15 cellular contexts compared by ENCODE assay signal in the genomic region with DNA sequence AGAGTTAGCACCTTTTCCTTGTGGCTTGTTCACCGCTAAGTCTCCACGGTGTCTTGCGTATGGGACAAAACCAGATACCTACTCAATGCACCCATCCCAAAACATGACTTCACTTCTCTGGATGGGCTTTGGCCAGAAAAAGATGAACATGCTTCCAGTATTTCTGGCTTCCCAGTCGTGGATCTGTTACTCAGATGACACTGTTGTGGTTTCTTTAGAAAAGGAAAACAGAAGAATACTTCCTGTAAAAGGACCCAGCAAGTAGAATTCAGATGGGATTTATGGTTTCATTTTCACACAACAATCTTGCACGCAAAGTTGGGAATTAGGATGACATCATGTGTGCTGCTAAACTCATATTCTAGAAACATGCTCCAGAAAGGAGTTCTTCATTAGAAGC.
DNase-seq lines count a peak whose midpoint lies in the region; ATAC-seq, FAIRE-seq and TF ChIP-seq lines count a peak whose summit lies in the region.
"Had no signal": no experiment of that assay in that cellular context is flagged by ENCODE, and none has a peak within 500 bp of the region (broad histone marks: within the 10 kb centered on the region; RNA-seq: fewer than 3 reads in every experiment).

No MANE protein-coding gene starts in this region.

- H3K36me3 Mint-ChIP-seq in brain (no peaks in the 10 kb centered on the region), endothelial cell (ENCODE audit: low read depth, unreplicated experiment) (no peaks in the 10 kb centered on the region)

- no peak overlapping the region for H2AFZ ChIP-seq in HepG2 (ENCODE audit: low read length)
- no peak overlapping the region for H2AFZ ChIP-seq in hepatocyte

- TF ChIP-seq CTCF in HepG2 (CRISPR knock-in tag; IDR thresholded peaks at IDR 0.05) (no peak), right lobe of liver (IDR thresholded peaks at IDR 0.05) (no peak), brain (conservative IDR thresholded peaks at IDR 0.05) (no peak), hepatocyte (IDR thresholded peaks at IDR 0.05; ENCODE audit: poor library complexity) (no peak), endothelial cell (IDR thresholded peaks at IDR 0.05; ENCODE audit: unreplicated experiment) (no peak), spleen (IDR thresholded peaks at IDR 0.05 in 8 of 11, conservative IDR thresholded peaks at IDR 0.05 in 3 of 11) (no peak)

- H3K4me3 ChIP-seq in HepG2 (replicated peaks in 1 of 3; ENCODE audit: insufficient read depth in 1 of 3, low read depth in 2 of 3, low read length in 3 of 3), result no peak overlapping the region
- H3K4me3 ChIP-seq in right lobe of liver, result no peak overlapping the region
- H3K4me3 ChIP-seq in hepatocyte, result no peak overlapping the region
- H3K4me3 ChIP-seq in spleen, result no peak overlapping the region
- H3K4me3 ChIP-seq: A549, ascending aorta had no signal

- TF ChIP-seq POLR2A in HepG2 (IDR thresholded peaks at IDR 0.05; ENCODE audit: insufficient read depth in 1 of 2, low read depth in 2 of 2, low read length in 2 of 2) (no peak), right lobe of liver (IDR thresholded peaks at IDR 0.05) (no peak), spleen (IDR thresholded peaks at IDR 0.05) (no peak)

- TF ChIP-seq EP300 in HepG2 (IDR thresholded peaks at IDR 0.05; ENCODE audit: low read depth in 2 of 2, low read length in 2 of 2) (no peak), HepG2 (CRISPR knock-in tag; IDR thresholded peaks at IDR 0.05; ENCODE audit: borderline replicate concordance) (no peak)

- intact Hi-C loops in HepG2 (cut with micrococcal nuclease; ENCODE audit: unreplicated experiment) (no loop called here), right lobe of liver (cut with DNase I) (no loop called here), spleen (cut with DNase I; ENCODE audit: low total_unique reads) (no loop called here)

- H4K20me1 ChIP-seq in HepG2 (ENCODE audit: insufficient read depth, low read length) (no peaks in the 10 kb centered on the region), hepatocyte (ENCODE audit: insufficient read depth, poor library complexity, severe bottlenecking) (no peaks in the 10 kb centered on the region)

- H3K4me1 ChIP-seq in HepG2 (ENCODE audit: insufficient read depth, low read length), result peaks cover 7% of the 10 kb centered on the region; the same call in 1 of the 2 replicates
- no peaks in the 10 kb centered on the region for H3K4me1 ChIP-seq in right lobe of liver
- peaks cover 3% of the 10 kb centered on the region for H3K4me1 ChIP-seq in hepatocyte (ENCODE audit: insufficient read depth)
- no peaks in the 10 kb centered on the region for H3K4me1 ChIP-seq in spleen
- H3K4me1 ChIP-seq: A549, ascending aorta had no signal

- peaks cover 0 to 19% of the 10 kb centered on the region in 2 experiments; a peak in 3 of 5 replicates for H3K27me3 ChIP-seq in HepG2 (ENCODE audit: control insufficient read depth in 1 of 2, insufficient read depth in 2 of 2, low read length in 2 of 2)
- no peaks in the 10 kb centered on the region for H3K27me3 ChIP-seq in right lobe of liver
- H3K27me3 ChIP-seq in hepatocyte, result no peaks in the 10 kb centered on the region
- H3K27me3 ChIP-seq in spleen (replicated peaks in 1 of 7), result no peaks in the 10 kb centered on the region
- H3K27me3 ChIP-seq: ascending aorta had no signal

- H3K9me3 Mint-ChIP-seq in brain (peaks cover 0 to 2% (median 0%) of the 10 kb centered on the region in 5 experiments), endothelial cell (ENCODE audit: unreplicated experiment) (no peaks in the 10 kb centered on the region)

- H3K27ac ChIP-seq in HepG2 (ENCODE audit: extremely low read length, insufficient read depth, low read length), result no peak overlapping the region
- H3K27ac ChIP-seq in right lobe of liver, result no peak overlapping the region
- H3K27ac ChIP-seq in hepatocyte, result peak overlapping the region; percentile 54
- no peak overlapping the region for H3K27ac ChIP-seq in spleen
- H3K27ac ChIP-seq: A549, ascending aorta, KMS-11 had no signal

- H3K4me3 Mint-ChIP-seq in brain (peak overlapping the region in 1 of 5 experiments; percentile 17), endothelial cell (ENCODE audit: unreplicated experiment) (no peak overlapping the region)

- H3K36me3 ChIP-seq in HepG2 (replicated peaks in 1 of 2; ENCODE audit: control insufficient read depth in 1 of 2, insufficient read depth in 2 of 2, low read length in 2 of 2), result no peaks in the 10 kb centered on the region
- no peaks in the 10 kb centered on the region for H3K36me3 ChIP-seq in right lobe of liver
- no peaks in the 10 kb centered on the region for H3K36me3 ChIP-seq in hepatocyte (replicated peaks; ENCODE audit: insufficient read depth, low read depth)
- no peaks in the 10 kb centered on the region for H3K36me3 ChIP-seq in spleen
- H3K36me3 ChIP-seq: ascending aorta had no signal

- H3K4me2 ChIP-seq in HepG2 (ENCODE audit: low read depth, low read length) (no peak overlapping the region), hepatocyte (peak overlapping the region; percentile 35)
- H3K4me2 ChIP-seq: A549, KMS-11 had no signal

- H3K79me2 ChIP-seq in HepG2 (ENCODE audit: insufficient read depth, low read length) (no peaks in the 10 kb centered on the region), hepatocyte (no peaks in the 10 kb centered on the region)

- H3K4me1 Mint-ChIP-seq in brain, result peaks cover 51% of the 10 kb centered on the region
- no peaks in the 10 kb centered on the region for H3K4me1 Mint-ChIP-seq in endothelial cell (ENCODE audit: unreplicated experiment)

- H3K9me3 ChIP-seq in HepG2 (ENCODE audit: low read length) (no peaks in the 10 kb centered on the region), right lobe of liver (no peaks in the 10 kb centered on the region), hepatocyte (ENCODE audit: low read depth) (no peaks in the 10 kb centered on the region), spleen (no peaks in the 10 kb centered on the region)
- H3K9me3 ChIP-seq: A549, ascending aorta had no signal

- CTCF ChIA-PET in HepG2 (lab: Yijun Ruan, JAX; ENCODE audit: low intra/inter-chr PET ratio, low total read pairs), result no interaction called here

- POLR2A ChIA-PET in HepG2 (lab: Yijun Ruan, JAX), result no interaction called here

- BruUV-seq in HepG2 (replicated peaks; lab: Mats Ljungman, UMichigan), result no TSS peak

- H3K27me3 Mint-ChIP-seq in brain (no peaks in the 10 kb centered on the region), endothelial cell (ENCODE audit: unreplicated experiment) (peaks cover 3% of the 10 kb centered on the region)

- H3K27ac Mint-ChIP-seq in brain (peak overlapping the region in 3 of 5 experiments; percentile 47 to 89 (median 75)), endothelial cell (ENCODE audit: unreplicated experiment) (no peak overlapping the region)

- ATAC-seq in HepG2, result no peak
- no peak for ATAC-seq in right lobe of liver
- ATAC-seq: A549 had no signal

- 66% methylated on average over 5 of the region's 5 CpGs for WGBS in HepG2 (ENCODE audit: low lambda C conversion rate)
- WGBS in right lobe of liver (ENCODE audit: insufficient coverage, low coverage, low lambda C conversion rate, missing lambda C conversion rate), result 68% methylated on average over 5 of the region's 5 CpGs
- 83% methylated on average over 5 of the region's 5 CpGs for WGBS in hepatocyte (ENCODE audit: low lambda C conversion rate, missing lambda C conversion rate)
- 72 to 79% (median 76%) methylated on average over 5 of the region's 5 CpGs for WGBS in spleen, 5 donors

- H3K9me2 ChIP-seq in hepatocyte (replicated peaks; ENCODE audit: insufficient read depth), result no peaks in the 10 kb centered on the region

- in situ Hi-C loops in HepG2 (cut with HindIII; ENCODE audit: extremely low pct_ligation_motif_present, low pct_unique_long_range_greater_than_20kb), result no loop called here

- no peak for FAIRE-seq in HepG2 (lab: Jason Lieb, UNC)
- FAIRE-seq: A549, endothelial cell of umbilical vein had no signal

- DNase-seq in HepG2 (ENCODE audit: low spot score) (no peak), right lobe of liver (no peak), hepatocyte (ENCODE audit: low spot score) (no peak), NCI-H2081 (lab: John Stamatoyannopoulos, UW) (no peak), endothelial cell (ENCODE audit: low spot score) (no peak), SKM-1 treated with dmso at 0.1 percent for 144 hours (lab: John Stamatoyannopoulos, UW; ENCODE audit: unreplicated experiment) (no peak), spleen (no peak)
- DNase-seq: activated T-cell treated with anti-CD3 and anti-CD28 coated beads, Interleukin-2, amount 50 U/mL, for 48 hours; NK-92 treated with Interleukin-12 subunit alpha and Interleukin-12 subunit beta, amount 100 ng/mL, for 24 hours; retina had no signal

- no peak for TF ChIP-seq RAD21 in HepG2 (CRISPR knock-in tag; IDR thresholded peaks at IDR 0.05)

- H3K9ac ChIP-seq in HepG2 (ENCODE audit: insufficient read depth, low read depth, low read length), result no peak overlapping the region
- H3K9ac ChIP-seq: KMS-11 had no signal

TF ChIP-seq in HepG2, 621 proteins besides CTCF, POLR2A, EP300 and RAD21:
- TF ChIP-seq SMARCC2 (IDR thresholded peaks at IDR 0.05) (no peak), ATF7 (IDR thresholded peaks at IDR 0.05) (peak; percentile 53), ATF7 (CRISPR knock-in tag; IDR thresholded peaks at IDR 0.05) (no peak)
